ENCODE assay signal across 1 cellular context in genomic region chr2:200515155-200515554, GRCh38.
TF ChIP-seq lines count a peak whose summit lies in the region.

No MANE protein-coding gene starts in this region.

TF ChIP-seq in GM23338, 12 proteins besides CTCF, POLR2A, EP300 and RAD21 (continued from another document):
- TF ChIP-seq, protein P1, sequence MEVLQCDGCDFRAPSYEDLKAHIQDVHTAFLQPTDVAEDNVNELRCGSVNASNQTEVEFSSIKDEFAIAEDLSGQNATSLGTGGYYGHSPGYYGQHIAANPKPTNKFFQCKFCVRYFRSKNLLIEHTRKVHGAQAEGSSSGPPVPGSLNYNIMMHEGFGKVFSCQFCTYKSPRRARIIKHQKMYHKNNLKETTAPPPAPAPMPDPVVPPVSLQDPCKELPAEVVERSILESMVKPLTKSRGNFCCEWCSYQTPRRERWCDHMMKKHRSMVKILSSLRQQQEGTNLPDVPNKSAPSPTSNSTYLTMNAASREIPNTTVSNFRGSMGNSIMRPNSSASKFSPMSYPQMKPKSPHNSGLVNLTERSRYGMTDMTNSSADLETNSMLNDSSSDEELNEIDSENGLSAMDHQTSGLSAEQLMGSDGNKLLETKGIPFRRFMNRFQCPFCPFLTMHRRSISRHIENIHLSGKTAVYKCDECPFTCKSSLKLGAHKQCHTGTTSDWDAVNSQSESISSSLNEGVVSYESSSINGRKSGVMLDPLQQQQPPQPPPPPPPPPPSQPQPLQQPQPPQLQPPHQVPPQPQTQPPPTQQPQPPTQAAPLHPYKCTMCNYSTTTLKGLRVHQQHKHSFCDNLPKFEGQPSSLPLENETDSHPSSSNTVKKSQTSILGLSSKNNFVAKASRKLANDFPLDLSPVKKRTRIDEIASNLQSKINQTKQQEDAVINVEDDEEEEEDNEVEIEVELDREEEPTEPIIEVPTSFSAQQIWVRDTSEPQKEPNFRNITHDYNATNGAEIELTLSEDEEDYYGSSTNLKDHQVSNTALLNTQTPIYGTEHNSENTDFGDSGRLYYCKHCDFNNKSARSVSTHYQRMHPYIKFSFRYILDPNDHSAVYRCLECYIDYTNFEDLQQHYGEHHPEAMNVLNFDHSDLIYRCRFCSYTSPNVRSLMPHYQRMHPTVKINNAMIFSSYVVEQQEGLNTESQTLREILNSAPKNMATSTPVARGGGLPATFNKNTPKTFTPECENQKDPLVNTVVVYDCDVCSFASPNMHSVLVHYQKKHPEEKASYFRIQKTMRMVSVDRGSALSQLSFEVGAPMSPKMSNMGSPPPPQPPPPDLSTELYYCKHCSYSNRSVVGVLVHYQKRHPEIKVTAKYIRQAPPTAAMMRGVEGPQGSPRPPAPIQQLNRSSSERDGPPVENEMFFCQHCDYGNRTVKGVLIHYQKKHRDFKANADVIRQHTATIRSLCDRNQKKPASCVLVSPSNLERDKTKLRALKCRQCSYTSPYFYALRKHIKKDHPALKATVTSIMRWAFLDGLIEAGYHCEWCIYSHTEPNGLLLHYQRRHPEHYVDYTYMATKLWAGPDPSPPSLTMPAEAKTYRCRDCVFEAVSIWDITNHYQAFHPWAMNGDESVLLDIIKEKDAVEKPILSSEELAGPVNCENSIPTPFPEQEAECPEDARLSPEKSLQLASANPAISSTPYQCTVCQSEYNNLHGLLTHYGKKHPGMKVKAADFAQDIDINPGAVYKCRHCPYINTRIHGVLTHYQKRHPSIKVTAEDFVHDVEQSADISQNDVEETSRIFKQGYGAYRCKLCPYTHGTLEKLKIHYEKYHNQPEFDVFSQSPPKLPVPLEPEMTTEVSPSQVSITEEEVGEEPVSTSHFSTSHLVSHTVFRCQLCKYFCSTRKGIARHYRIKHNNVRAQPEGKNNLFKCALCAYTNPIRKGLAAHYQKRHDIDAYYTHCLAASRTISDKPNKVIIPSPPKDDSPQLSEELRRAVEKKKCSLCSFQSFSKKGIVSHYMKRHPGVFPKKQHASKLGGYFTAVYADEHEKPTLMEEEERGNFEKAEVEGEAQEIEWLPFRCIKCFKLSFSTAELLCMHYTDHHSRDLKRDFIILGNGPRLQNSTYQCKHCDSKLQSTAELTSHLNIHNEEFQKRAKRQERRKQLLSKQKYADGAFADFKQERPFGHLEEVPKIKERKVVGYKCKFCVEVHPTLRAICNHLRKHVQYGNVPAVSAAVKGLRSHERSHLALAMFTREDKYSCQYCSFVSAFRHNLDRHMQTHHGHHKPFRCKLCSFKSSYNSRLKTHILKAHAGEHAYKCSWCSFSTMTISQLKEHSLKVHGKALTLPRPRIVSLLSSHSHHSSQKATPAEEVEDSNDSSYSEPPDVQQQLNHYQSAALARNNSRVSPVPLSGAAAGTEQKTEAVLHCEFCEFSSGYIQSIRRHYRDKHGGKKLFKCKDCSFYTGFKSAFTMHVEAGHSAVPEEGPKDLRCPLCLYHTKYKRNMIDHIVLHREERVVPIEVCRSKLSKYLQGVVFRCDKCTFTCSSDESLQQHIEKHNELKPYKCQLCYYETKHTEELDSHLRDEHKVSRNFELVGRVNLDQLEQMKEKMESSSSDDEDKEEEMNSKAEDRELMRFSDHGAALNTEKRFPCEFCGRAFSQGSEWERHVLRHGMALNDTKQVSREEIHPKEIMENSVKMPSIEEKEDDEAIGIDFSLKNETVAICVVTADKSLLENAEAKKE (CRISPR knock-in tag; IDR thresholded peaks at IDR 0.05), result no peak
- no peak for TF ChIP-seq NANOG (IDR thresholded peaks at IDR 0.05; ENCODE audit: borderline replicate concordance)
- TF ChIP-seq CREB1 (CRISPR knock-in tag; IDR thresholded peaks at IDR 0.05; ENCODE audit: low read depth), result no peak
- no peak for TF ChIP-seq JUNB (IDR thresholded peaks at IDR 0.05; ENCODE audit: unreplicated experiment)
- no peak for TF ChIP-seq STAT1 (IDR thresholded peaks at IDR 0.05; ENCODE audit: unreplicated experiment)
- no peak for TF ChIP-seq ZNF114 (CRISPR knock-in tag; IDR thresholded peaks at IDR 0.05)
- no peak for TF ChIP-seq EZH2phosphoT487 (IDR thresholded peaks at IDR 0.05; ENCODE audit: unreplicated experiment)
- TF ChIP-seq POLR2AphosphoS5 (IDR thresholded peaks at IDR 0.05; ENCODE audit: low read depth), result no peak
TF ChIP-seq in GM23338: peak in this region for 0.
